In the genomic region with DNA sequence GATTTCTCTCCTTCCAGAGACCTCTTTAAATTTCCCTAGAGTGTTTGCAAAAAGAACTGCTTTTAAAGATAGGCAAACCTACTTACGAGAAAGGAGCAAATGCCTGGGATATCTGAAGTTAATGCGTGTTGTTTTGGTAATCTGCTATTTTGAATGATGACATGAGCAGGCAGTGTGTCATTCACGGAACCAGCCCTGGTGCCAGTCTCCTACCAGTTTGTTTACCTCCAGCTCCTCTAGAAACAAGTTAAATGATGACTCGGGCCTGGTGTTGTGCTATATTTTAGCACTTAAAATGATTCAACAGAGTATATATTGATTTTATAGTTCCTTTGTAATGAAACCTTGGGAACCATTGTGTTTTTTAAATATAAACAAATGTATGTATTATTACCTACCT, we compare ENCODE assay signal across 14 cellular contexts. TPM values are rescaled to one million over a fixed set of nuclear protein-coding genes. Genes with fewer than 3 reads are reported as not detected.
DNase-seq lines count a peak whose midpoint lies in the region; ATAC-seq, FAIRE-seq and TF ChIP-seq lines count a peak whose summit lies in the region.
"Had no signal": no experiment of that assay in that cellular context is flagged by ENCODE, and none has a peak within 500 bp of the region (broad histone marks: within the 10 kb centered on the region; RNA-seq: fewer than 3 reads in every experiment).

No MANE protein-coding gene starts in this region.

- no peaks in the 10 kb centered on the region for H3K36me3 Mint-ChIP-seq in activated CD4-positive, alpha-beta memory T cell treated with anti-CD3 and anti-CD28 coated beads, Interleukin-2, amount 10 ng/mL, durations not matched to agents 7 days and 5 days (ENCODE audit: low read depth)
- H3K36me3 Mint-ChIP-seq in effector memory CD8-positive, alpha-beta T cell (ENCODE audit: insufficient read depth) = no peaks in the 10 kb centered on the region
- H3K36me3 Mint-ChIP-seq: CD8-positive, alpha-beta T cell; WTC11 had no signal

- peak; percentile 11 for DNase-seq in EH (ENCODE audit: low read depth)
- peak; percentile 78 to 80 for DNase-seq in SJSA1 (ENCODE audit: low read depth in 1 of 2, low spot score in 2 of 2)
- DNase-seq in fibroblast of pulmonary artery (ENCODE audit: low read depth) = peak; percentile 46
- peak in 3 of 6 donors; percentile 37 to 54 (median 44) for DNase-seq in pancreas
- no peak for DNase-seq in H54 (ENCODE audit: insufficient read length, low spot score)
- no peak for DNase-seq in activated CD4-positive, alpha-beta memory T cell treated with anti-CD3 and anti-CD28 coated beads, Interleukin-2, amount 10 ng/mL, durations not matched to agents 7 days and 5 days
- no peak for DNase-seq in effector memory CD8-positive, alpha-beta T cell
- DNase-seq: CD8-positive, alpha-beta T cell; NCI-H1417 treated with DMSO at 0.1 percent for 48 hours; PC-9 had no signal

- H3K9me3 ChIP-seq in SJSA1 (replicated peaks) = no peaks in the 10 kb centered on the region
- no peaks in the 10 kb centered on the region for H3K9me3 ChIP-seq in pancreas
- H3K9me3 ChIP-seq: vagina had no signal

- ATAC-seq in pancreas (peak; percentile 87 to 95 (median 92)), HG02642 (IDR thresholded peaks at IDR 0.05; ENCODE audit: poor library complexity, unreplicated experiment) (no peak)
- no peak for ATAC-seq in effector memory CD8-positive, alpha-beta T cell (replicated peaks)
- ATAC-seq: CD8-positive, alpha-beta T cell; WTC11 had no signal

- peaks cover 17% of the 10 kb centered on the region for H3K4me1 ChIP-seq in SJSA1 (replicated peaks)
- H3K4me1 ChIP-seq in pancreas = peaks cover 5 to 12% (median 11%) of the 10 kb centered on the region in 3 donors
- H3K4me1 ChIP-seq: vagina had no signal

- no peak for TF ChIP-seq CTCF in fibroblast of pulmonary artery (IDR thresholded peaks at IDR 0.05; ENCODE audit: low read length, missing control alignments)
- TF ChIP-seq CTCF in pancreas (IDR thresholded peaks at IDR 0.05) = no peak

- intact Hi-C loops in pancreas (cut with DNase I) = no loop called here

- H3K4me3 Mint-ChIP-seq in activated CD4-positive, alpha-beta memory T cell treated with anti-CD3 and anti-CD28 coated beads, Interleukin-2, amount 10 ng/mL, durations not matched to agents 7 days and 5 days = no peak overlapping the region
- H3K4me3 Mint-ChIP-seq in effector memory CD8-positive, alpha-beta T cell = no peak overlapping the region
- H3K4me3 Mint-ChIP-seq: CD8-positive, alpha-beta T cell; WTC11 had no signal

- no peaks in the 10 kb centered on the region for H3K4me1 Mint-ChIP-seq in activated CD4-positive, alpha-beta memory T cell treated with anti-CD3 and anti-CD28 coated beads, Interleukin-2, amount 10 ng/mL, durations not matched to agents 7 days and 5 days
- no peaks in the 10 kb centered on the region for H3K4me1 Mint-ChIP-seq in effector memory CD8-positive, alpha-beta T cell (ENCODE audit: low read depth in 2 of 2)

- H3K27me3 ChIP-seq in SJSA1 (replicated peaks) (no peaks in the 10 kb centered on the region), pancreas (no peaks in the 10 kb centered on the region)
- H3K27me3 ChIP-seq: vagina had no signal

- CTCF ChIA-PET in activated CD4-positive, alpha-beta memory T cell treated with anti-CD3 and anti-CD28 coated beads, Interleukin-2, amount 10 ng/mL, durations not matched to agents 7 days and 5 days (lab: Charles Lee) = interaction anchor here (1.1 kb wide), 1 partner anchor 23 kb away, joined by 3 read pairs; no protein-coding TSS in a partner anchor

- H3K9me3 Mint-ChIP-seq in activated CD4-positive, alpha-beta memory T cell treated with anti-CD3 and anti-CD28 coated beads, Interleukin-2, amount 10 ng/mL, durations not matched to agents 7 days and 5 days = no peaks in the 10 kb centered on the region
- H3K9me3 Mint-ChIP-seq in effector memory CD8-positive, alpha-beta T cell = no peaks in the 10 kb centered on the region
- H3K9me3 Mint-ChIP-seq: WTC11 had no signal

- no peak overlapping the region for H3K4me3 ChIP-seq in SJSA1
- H3K4me3 ChIP-seq in fibroblast of pulmonary artery (replicated peaks; ENCODE audit: low read depth, low read length) = no peak overlapping the region
- no peak overlapping the region for H3K4me3 ChIP-seq in pancreas
- H3K4me3 ChIP-seq: PC-9, vagina had no signal

- H3K36me3 ChIP-seq in SJSA1 = no peaks in the 10 kb centered on the region; the same call in 1 of the 2 replicates
- H3K36me3 ChIP-seq in pancreas = no peaks in the 10 kb centered on the region
- H3K36me3 ChIP-seq: vagina had no signal

- no peak overlapping the region for H3K27ac Mint-ChIP-seq in activated CD4-positive, alpha-beta memory T cell treated with anti-CD3 and anti-CD28 coated beads, Interleukin-2, amount 10 ng/mL, durations not matched to agents 7 days and 5 days
- H3K27ac Mint-ChIP-seq in effector memory CD8-positive, alpha-beta T cell = no peak overlapping the region
- H3K27ac Mint-ChIP-seq: CD8-positive, alpha-beta T cell; WTC11 had no signal

- H3K27ac ChIP-seq in SJSA1 (peak overlapping the region; percentile 89), pancreas (peak overlapping the region in 2 of 4 donors; percentile 18 to 41)
- H3K27ac ChIP-seq: PC-9, vagina had no signal

- 7 to 9% methylated on average over 4 of the region's 4 CpGs for WGBS in pancreas, 2 donors

- POLR2A ChIA-PET in activated CD4-positive, alpha-beta memory T cell treated with anti-CD3 and anti-CD28 coated beads, Interleukin-2, amount 10 ng/mL, durations not matched to agents 7 days and 5 days (lab: Charles Lee) = no interaction called here

- FAIRE-seq in pancreas (lab: Jason Lieb, UNC) (no peak), H54 (lab: Jason Lieb, UNC) (no peak)
- FAIRE-seq: GM12892 had no signal

- TF ChIP-seq POLR2A in H54 (IDR thresholded peaks at IDR 0.05; ENCODE audit: low read depth, low read length) = no peak

- peaks cover 16% of the 10 kb centered on the region for H3K27me3 Mint-ChIP-seq in activated CD4-positive, alpha-beta memory T cell treated with anti-CD3 and anti-CD28 coated beads, Interleukin-2, amount 10 ng/mL, durations not matched to agents 7 days and 5 days
- peaks cover 32 to 46% of the 10 kb centered on the region in 2 donors for H3K27me3 Mint-ChIP-seq in effector memory CD8-positive, alpha-beta T cell

RNA-seq across cellular contexts. Expression of gene MAP3K4, which starts 41.1 kb away (rescaled TPM):
- total RNA-seq in SJSA1 (2014; rRNA removed; shearing (Covaris generic)) = 27.1 and 32.9 TPM in 2 replicates
- 10 to 100 TPM; 20.4 to 32.0 (median 25.3) TPM for total RNA-seq in pancreas
- 10 to 100 TPM; 10.8 to 30.4 TPM for polyA plus RNA-seq in pancreas
- total RNA-seq in activated CD4-positive, alpha-beta memory T cell treated with anti-CD3 and anti-CD28 coated beads, Interleukin-2, amount 10 ng/mL, durations not matched to agents 7 days and 5 days = 10 to 100 TPM; 40.0 to 50.6 TPM

Comparison
In these comparisons a context has a peak if more than half of its experiments do, and no peak if none do; other contexts are left out.
1. DNase-seq: peak in EH (single experiment), SJSA1 (2 of 2) and fibroblast of pulmonary artery (single experiment); none in H54 (single experiment), activated CD4-positive, alpha-beta memory T cell treated with anti-CD3 and anti-CD28 coated beads, Interleukin-2, amount 10 ng/mL, durations not matched to agents 7 days and 5 days (single experiment) and effector memory CD8-positive, alpha-beta T cell (0 of 3).
2. ATAC-seq: peak in pancreas (4 of 4); none in HG02642 (single experiment) and effector memory CD8-positive, alpha-beta T cell (single experiment).